ENCODE assay signal across 19 cellular contexts in the genomic region with DNA sequence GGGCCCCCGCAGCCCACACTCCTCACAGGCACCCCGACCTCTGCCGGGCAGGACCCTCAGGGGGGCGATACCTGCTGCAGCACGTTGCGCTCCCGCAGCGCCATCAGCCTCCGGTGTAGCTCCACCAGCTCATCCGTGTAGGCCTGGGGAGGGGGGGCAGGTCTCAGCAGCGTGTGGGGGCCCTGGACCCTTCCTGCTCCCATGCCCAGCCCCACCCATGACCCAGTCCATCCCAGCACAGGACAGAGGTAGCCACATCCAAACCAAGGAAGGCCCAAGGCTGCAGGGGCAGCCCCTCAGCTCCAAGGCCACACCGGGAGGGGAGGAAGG.
DNase-seq lines count a peak whose midpoint lies in the region; ATAC-seq and TF ChIP-seq lines count a peak whose summit lies in the region.
"Had no signal": no experiment of that assay in that cellular context is flagged by ENCODE, and none has a peak within 500 bp of the region (broad histone marks: within the 10 kb centered on the region; RNA-seq: fewer than 3 reads in every experiment).

No MANE protein-coding gene starts in this region.

- ATAC-seq in natural killer cell treated with Interleukin-12 subunit alpha and Interleukin-12 subunit beta and Interleukin-15 and Interleukin-18, amount 100 ng/mL, for 72 hours: no peak
- no peak for ATAC-seq in natural killer cell
- no peak for ATAC-seq in RWPE2 (ENCODE audit: low read depth)
- no peak for ATAC-seq in HG03175 (IDR thresholded peaks at IDR 0.05; ENCODE audit: unreplicated experiment)
- no peak for ATAC-seq in HG03565 (IDR thresholded peaks at IDR 0.05; ENCODE audit: unreplicated experiment)

- H3K36me3 ChIP-seq in RWPE2 (ENCODE audit: low read depth) (peaks cover 6% of the 10 kb centered on the region; the same call in 1 of the 2 replicates), mesenchymal stem cell (ENCODE audit: control insufficient read depth in 1 of 2, insufficient read depth in 2 of 2, low read depth in 1 of 2, low read length in 2 of 2) (peaks cover 14 to 75% of the 10 kb centered on the region in 2 experiments)

- no peak overlapping the region for H3K27ac ChIP-seq in RWPE2 (ENCODE audit: poor library complexity, severe bottlenecking)
- H3K27ac ChIP-seq in mesenchymal stem cell (ENCODE audit: low read length, poor library complexity, severe bottlenecking): no peak overlapping the region
- H3K27ac ChIP-seq: SJSA1 had no signal

- no peaks in the 10 kb centered on the region for H3K27me3 Mint-ChIP-seq in natural killer cell treated with Interleukin-12 subunit alpha and Interleukin-12 subunit beta and Interleukin-15 and Interleukin-18, amount 100 ng/mL, for 72 hours
- H3K27me3 Mint-ChIP-seq in natural killer cell (ENCODE audit: low read depth in 2 of 2): no peaks in the 10 kb centered on the region
- H3K27me3 Mint-ChIP-seq: CD4-positive, alpha-beta T cell had no signal

- H3K9ac ChIP-seq in mesenchymal stem cell (ENCODE audit: low read length): no peak overlapping the region

- no peaks in the 10 kb centered on the region for H3K36me3 Mint-ChIP-seq in natural killer cell treated with Interleukin-12 subunit alpha and Interleukin-12 subunit beta and Interleukin-15 and Interleukin-18, amount 100 ng/mL, for 72 hours
- no peaks in the 10 kb centered on the region for H3K36me3 Mint-ChIP-seq in natural killer cell

- no peak overlapping the region for H3K23ac ChIP-seq in mesenchymal stem cell (ENCODE audit: low read length in 2 of 2)

- H3K27me3 ChIP-seq in RWPE2 (ENCODE audit: insufficient read depth, poor library complexity, severe bottlenecking) (no peaks in the 10 kb centered on the region), mesenchymal stem cell (ENCODE audit: control insufficient read depth in 1 of 2, insufficient read depth in 1 of 2, low read length in 2 of 2) (no peaks in the 10 kb centered on the region)
- H3K27me3 ChIP-seq: SJSA1 had no signal

- no peak overlapping the region for H2AK5ac ChIP-seq in mesenchymal stem cell (ENCODE audit: low read length, severe bottlenecking)

- no peak overlapping the region for H3K27ac Mint-ChIP-seq in natural killer cell treated with Interleukin-12 subunit alpha and Interleukin-12 subunit beta and Interleukin-15 and Interleukin-18, amount 100 ng/mL, for 72 hours
- H3K27ac Mint-ChIP-seq in natural killer cell: no peak overlapping the region
- H3K27ac Mint-ChIP-seq: CD4-positive, alpha-beta T cell had no signal

- intact Hi-C loops in natural killer cell (cut with micrococcal nuclease): no loop called here

- peaks cover 23% of the 10 kb centered on the region for H3K79me1 ChIP-seq in mesenchymal stem cell (replicated peaks; ENCODE audit: low read length, poor library complexity, severe bottlenecking)

- H3K4me3 ChIP-seq in RWPE2 (ENCODE audit: severe bottlenecking) (no peak overlapping the region), mesenchymal stem cell (ENCODE audit: insufficient read depth in 1 of 2, low read depth in 1 of 2, low read length in 2 of 2) (no peak overlapping the region)
- H3K4me3 ChIP-seq: HAP-1, SJSA1 had no signal

- no peak overlapping the region for H3K4me3 Mint-ChIP-seq in natural killer cell treated with Interleukin-12 subunit alpha and Interleukin-12 subunit beta and Interleukin-15 and Interleukin-18, amount 100 ng/mL, for 72 hours
- no peak overlapping the region for H3K4me3 Mint-ChIP-seq in natural killer cell
- H3K4me3 Mint-ChIP-seq: CD4-positive, alpha-beta T cell had no signal

- H2AFZ ChIP-seq in mesenchymal stem cell (ENCODE audit: low read depth, low read length): no peak overlapping the region

- no peaks in the 10 kb centered on the region for H3K4me1 ChIP-seq in RWPE2 (ENCODE audit: insufficient read depth, poor library complexity, severe bottlenecking)
- peaks cover 15% of the 10 kb centered on the region for H3K4me1 ChIP-seq in mesenchymal stem cell (ENCODE audit: control insufficient read depth, insufficient read depth, low read depth, low read length)
- H3K4me1 ChIP-seq: SJSA1 had no signal

- H3K9me3 Mint-ChIP-seq in natural killer cell treated with Interleukin-12 subunit alpha and Interleukin-12 subunit beta and Interleukin-15 and Interleukin-18, amount 100 ng/mL, for 72 hours: no peaks in the 10 kb centered on the region
- no peaks in the 10 kb centered on the region for H3K9me3 Mint-ChIP-seq in natural killer cell
- H3K9me3 Mint-ChIP-seq: CD4-positive, alpha-beta T cell had no signal

- no peak overlapping the region for H3K4me2 ChIP-seq in mesenchymal stem cell (ENCODE audit: low read length, poor library complexity, severe bottlenecking)

- peak; percentile 60 for DNase-seq in natural killer cell treated with Interleukin-12 subunit alpha and Interleukin-12 subunit beta and Interleukin-15 and Interleukin-18, amount 100 ng/mL, for 72 hours (ENCODE audit: low spot score)
- DNase-seq in natural killer cell (no peak), RWPE2 (ENCODE audit: low spot score) (peak; percentile 32), mesenchymal stem cell (no peak)
- no peak for DNase-seq in activated naive CD4-positive, alpha-beta T cell (lab: John Stamatoyannopoulos, UW)
- DNase-seq: CD4-positive, alpha-beta T cell; COR-L47; DMS79; KG1; NCI-H1105; NCI-H146; NCI-H2029; NCI-H2227 treated with DMSO at 0.1 percent for 48 hours; NCI-H510A; NK-92 treated with Interleukin-12 subunit alpha and Interleukin-12 subunit beta, amount 100 ng/mL, for 24 hours had no signal

- no peak overlapping the region for H3K18ac ChIP-seq in mesenchymal stem cell (ENCODE audit: low read depth in 1 of 2, low read length in 2 of 2)

- peaks cover 0 to under 1% of the 10 kb centered on the region in 2 donors for H3K4me1 Mint-ChIP-seq in natural killer cell treated with Interleukin-12 subunit alpha and Interleukin-12 subunit beta and Interleukin-15 and Interleukin-18, amount 100 ng/mL, for 72 hours (ENCODE audit: low read depth in 2 of 2)
- no peaks in the 10 kb centered on the region for H3K4me1 Mint-ChIP-seq in natural killer cell

- H3K9me3 ChIP-seq in RWPE2 (ENCODE audit: severe bottlenecking): no peaks in the 10 kb centered on the region
- H3K9me3 ChIP-seq in mesenchymal stem cell (ENCODE audit: control insufficient read depth, low read length): no peaks in the 10 kb centered on the region
- H3K9me3 ChIP-seq: HAP-1, SJSA1 had no signal

- no peak overlapping the region for H2BK15ac ChIP-seq in mesenchymal stem cell (ENCODE audit: low read depth, poor library complexity, severe bottlenecking)

- H2BK120ac ChIP-seq in mesenchymal stem cell (ENCODE audit: low read depth, low read length): no peak overlapping the region

- over 99% methylated on average over 12 of the region's 12 CpGs for WGBS in mesenchymal stem cell

- no peak overlapping the region for H3K14ac ChIP-seq in mesenchymal stem cell (ENCODE audit: low read length in 2 of 2)

- no peak for TF ChIP-seq CTCF in natural killer cell (IDR thresholded peaks at IDR 0.05)
- no peak for TF ChIP-seq CTCF in RWPE2 (IDR thresholded peaks at IDR 0.05; ENCODE audit: poor library complexity, severe bottlenecking)

- no peak overlapping the region for H3K4ac ChIP-seq in mesenchymal stem cell (ENCODE audit: low read depth in 1 of 2, low read length in 2 of 2)

- H4K91ac ChIP-seq in mesenchymal stem cell (ENCODE audit: low read length): peak overlapping the region; percentile 2

- H2BK12ac ChIP-seq in mesenchymal stem cell (ENCODE audit: low read length in 2 of 2): no peak overlapping the region

- H2BK5ac ChIP-seq in mesenchymal stem cell (ENCODE audit: low read depth, low read length, poor library complexity, severe bottlenecking): no peak overlapping the region

- H4K8ac ChIP-seq in mesenchymal stem cell (ENCODE audit: low read length): no peak overlapping the region

Comparison
In these comparisons a context has a peak if more than half of its experiments do, and no peak if none do; other contexts are left out.
1. DNase-seq: peak in natural killer cell treated with Interleukin-12 subunit alpha and Interleukin-12 subunit beta and Interleukin-15 and Interleukin-18, amount 100 ng/mL, for 72 hours (single experiment) and RWPE2 (single experiment); none in natural killer cell (single experiment), mesenchymal stem cell (single experiment) and activated naive CD4-positive, alpha-beta T cell (0 of 4).